ENCODE assay signal across 26 cellular contexts in genomic region chr4:182286035-182286434, GRCh38. TPM values are rescaled to one million over a fixed set of nuclear protein-coding genes. Genes with fewer than 3 reads are reported as not detected.
DNase-seq lines count a peak whose midpoint lies in the region; ATAC-seq and TF ChIP-seq lines count a peak whose summit lies in the region.
"Had no signal": no experiment of that assay in that cellular context is flagged by ENCODE, and none has a peak within 500 bp of the region (broad histone marks: within the 10 kb centered on the region; RNA-seq: fewer than 3 reads in every experiment).

No MANE protein-coding gene starts in this region.

- H3K9me3 Mint-ChIP-seq in H9, result no peaks in the 10 kb centered on the region
- H3K9me3 Mint-ChIP-seq in activated CD4-positive, alpha-beta T cell treated with anti-CD3 and anti-CD28 coated beads, Interleukin-2, amount 10 ng/mL, durations not matched to agents 24 days and 14 days, result peaks cover 4% of the 10 kb centered on the region
- H3K9me3 Mint-ChIP-seq: activated naive CD8-positive, alpha-beta T cell treated with anti-CD3 and anti-CD28 coated beads, Interleukin-2, amount 50 U/mL, for 24 hours; nephron had no signal

- peak; percentile 53; the same call in 2 of the 3 replicates for ATAC-seq in SK-N-SH treated with all-trans-retinoic acid at 6 μM for 48 hours
- no peak for ATAC-seq in GM18867 (IDR thresholded peaks at IDR 0.05; ENCODE audit: unreplicated experiment)
- ATAC-seq: activated naive CD8-positive, alpha-beta T cell treated with anti-CD3 and anti-CD28 coated beads, Interleukin-2, amount 50 U/mL, for 24 hours; gastroesophageal sphincter; left cardiac atrium had no signal

- WGBS in H9 (ENCODE audit: extremely low coverage, insufficient read length, low lambda C conversion rate), result no CpG with 5 or more reads among the region's 3 CpGs

- H3K4ac ChIP-seq in H9 (ENCODE audit: low read depth, low read length), result no peak overlapping the region

- no peaks in the 10 kb centered on the region for H3K79me1 ChIP-seq in H9 (ENCODE audit: insufficient read depth, low read depth, low read length, poor library complexity, severe bottlenecking)

- H2BK5ac ChIP-seq in H9 (ENCODE audit: insufficient read length, low read length), result no peak overlapping the region

- H2BK12ac ChIP-seq in H9 (ENCODE audit: insufficient read length, low read depth, low read length), result no peak overlapping the region

- no peak overlapping the region for H4K5ac ChIP-seq in H9 (ENCODE audit: insufficient read length, low read depth, low read length)

- no peak overlapping the region for H3K27ac ChIP-seq in H9 (ENCODE audit: insufficient read length, low read depth, low read length)
- H3K27ac ChIP-seq: gastroesophageal sphincter, SJSA1, skin epidermis, tibial nerve, WERI-Rb-1 had no signal

- no peaks in the 10 kb centered on the region for H3K4me1 ChIP-seq in H9 (ENCODE audit: insufficient read depth, low read length)
- H3K4me1 ChIP-seq: gastroesophageal sphincter, SJSA1, tibial nerve had no signal

- no peaks in the 10 kb centered on the region for H3K79me2 ChIP-seq in H9 (ENCODE audit: insufficient read depth, low read length)

- H3K23me2 ChIP-seq in H9 (ENCODE audit: insufficient read length, low read depth, low read length, poor library complexity, severe bottlenecking), result no peaks in the 10 kb centered on the region

- no peak overlapping the region for H2AK5ac ChIP-seq in H9 (ENCODE audit: insufficient read length, low read length)

- POLR2A ChIA-PET in HEK293T (lab: Yijun Ruan, JAX), result no interaction called here

- H2AFZ ChIP-seq in H9 (ENCODE audit: low read length), result no peak overlapping the region

- DNase-seq in H9 (no peak), iris pigment epithelial cell (ENCODE audit: low read depth) (peak; percentile 36), SHP77 (lab: John Stamatoyannopoulos, UW) (no peak), HEK293T (ENCODE audit: extremely low spot score) (no peak)
- DNase-seq in activated CD4-positive, alpha-beta T cell treated with anti-CD3 and anti-CD28 coated beads, Interleukin-2, amount 10 ng/mL, durations not matched to agents 24 days and 14 days, result no peak
- DNase-seq: activated CD4-positive, alpha-beta T cell treated with anti-CD3 and anti-CD28 coated beads, Interleukin-2, amount 50 U/mL, for 48 hours; activated effector memory CD4-positive, alpha-beta T cell treated with anti-CD3 and anti-CD28 coated beads, Interleukin-2, amount 50 U/mL, for 16 hours; activated naive CD8-positive, alpha-beta T cell treated with anti-CD3 and anti-CD28 coated beads, Interleukin-2, amount 50 U/mL, for 24 hours; DMS79 treated with DMSO at 0.1 percent for 48 hours; erythroblast; left cardiac atrium; MG63; NCI-H1436 treated with DMSO at 0.1 percent for 48 hours; OCI-M1; T-helper 2 cell; WERI-Rb-1 had no signal

- no peak overlapping the region for H3K23ac ChIP-seq in H9 (ENCODE audit: insufficient read length, low read depth, low read length)

- intact Hi-C loops in activated CD4-positive, alpha-beta T cell treated with anti-CD3 and anti-CD28 coated beads, Interleukin-2, amount 10 ng/mL, durations not matched to agents 24 days and 14 days (cut with micrococcal nuclease), result no loop called here

- no peak for TF ChIP-seq CTCF in H9 (conservative IDR thresholded peaks at IDR 0.05)

- no peaks in the 10 kb centered on the region for H3K27me3 ChIP-seq in H9 (ENCODE audit: insufficient read depth, low read length)
- H3K27me3 ChIP-seq: gastroesophageal sphincter, MG63, SJSA1, tibial nerve had no signal

- no peaks in the 10 kb centered on the region for H4K20me1 ChIP-seq in H9 (ENCODE audit: control insufficient read depth, insufficient read depth, insufficient read length)

- no peaks in the 10 kb centered on the region for H3K9me3 ChIP-seq in H9 (ENCODE audit: control insufficient read depth, low read depth, low read length)
- H3K9me3 ChIP-seq: gastroesophageal sphincter, MG63, SJSA1, tibial nerve had no signal

- H3K27me3 Mint-ChIP-seq in H9 (ENCODE audit: low read depth), result no peaks in the 10 kb centered on the region
- no peaks in the 10 kb centered on the region for H3K27me3 Mint-ChIP-seq in activated CD4-positive, alpha-beta T cell treated with anti-CD3 and anti-CD28 coated beads, Interleukin-2, amount 10 ng/mL, durations not matched to agents 24 days and 14 days
- H3K27me3 Mint-ChIP-seq: activated naive CD8-positive, alpha-beta T cell treated with anti-CD3 and anti-CD28 coated beads, Interleukin-2, amount 50 U/mL, for 24 hours; B cell; stimulated activated naive CD8-positive, alpha-beta T cell treated with anti-CD3 and anti-CD28 coated beads, Interleukin-15, Interleukin-2, amounts not matched to agents 100 ng/mL and 50 ng/mL, for 24 hours had no signal

- H3K14ac ChIP-seq in H9 (ENCODE audit: insufficient read depth, low read length), result no peak overlapping the region

- H3K9ac ChIP-seq in H9 (ENCODE audit: extremely low read depth, insufficient read length, low read length), result no peak overlapping the region

- H3K27ac Mint-ChIP-seq in H9, result peak overlapping the region in 2 of 3 experiments; percentile 1 to 15; a peak in 2 of 7 replicates
- no peak overlapping the region for H3K27ac Mint-ChIP-seq in activated CD4-positive, alpha-beta T cell treated with anti-CD3 and anti-CD28 coated beads, Interleukin-2, amount 10 ng/mL, durations not matched to agents 24 days and 14 days
- H3K27ac Mint-ChIP-seq: activated naive CD8-positive, alpha-beta T cell treated with anti-CD3 and anti-CD28 coated beads, Interleukin-2, amount 50 U/mL, for 24 hours; B cell; nephron; progenitor cell of endocrine pancreas; stimulated activated naive CD8-positive, alpha-beta T cell treated with anti-CD3 and anti-CD28 coated beads, Interleukin-15, Interleukin-2, amounts not matched to agents 100 ng/mL and 50 ng/mL, for 24 hours had no signal

- H4K8ac ChIP-seq in H9 (replicated peaks; ENCODE audit: insufficient read length, low read depth, low read length), result no peak overlapping the region

- CTCF ChIA-PET in HEK293T (lab: Yijun Ruan, JAX), result interaction anchor here (0.6 to 1.2 kb wide), 3 partner anchors 22 to 520 kb away, joined by 3 to 6 read pairs (median 4); no protein-coding TSS in a partner anchor

- H2BK15ac ChIP-seq in H9 (ENCODE audit: low read depth, low read length), result no peak overlapping the region

- no peak overlapping the region for H3K4me2 ChIP-seq in H9 (ENCODE audit: insufficient read depth, insufficient read length, low read length)

- H2BK20ac ChIP-seq in H9 (ENCODE audit: low read depth, low read length, poor library complexity, severe bottlenecking), result no peak overlapping the region

- peaks cover 0 to 5% of the 10 kb centered on the region in 2 experiments; a peak in 3 of 4 replicates for H3K4me1 Mint-ChIP-seq in H9
- no peaks in the 10 kb centered on the region for H3K4me1 Mint-ChIP-seq in activated CD4-positive, alpha-beta T cell treated with anti-CD3 and anti-CD28 coated beads, Interleukin-2, amount 10 ng/mL, durations not matched to agents 24 days and 14 days
- H3K4me1 Mint-ChIP-seq: activated naive CD8-positive, alpha-beta T cell treated with anti-CD3 and anti-CD28 coated beads, Interleukin-2, amount 50 U/mL, for 24 hours; B cell; nephron had no signal

- no peak overlapping the region for H3K56ac ChIP-seq in H9 (ENCODE audit: insufficient read length, low read depth, low read length)

- H4K91ac ChIP-seq in H9 (ENCODE audit: insufficient read length, low read depth, low read length), result no peak overlapping the region

- no peak overlapping the region for H3K4me3 Mint-ChIP-seq in H9
- no peak overlapping the region for H3K4me3 Mint-ChIP-seq in activated CD4-positive, alpha-beta T cell treated with anti-CD3 and anti-CD28 coated beads, Interleukin-2, amount 10 ng/mL, durations not matched to agents 24 days and 14 days
- H3K4me3 Mint-ChIP-seq: activated naive CD8-positive, alpha-beta T cell treated with anti-CD3 and anti-CD28 coated beads, Interleukin-2, amount 50 U/mL, for 24 hours; B cell; nephron; stimulated activated naive CD8-positive, alpha-beta T cell treated with anti-CD3 and anti-CD28 coated beads, Interleukin-15, Interleukin-2, amounts not matched to agents 100 ng/mL and 50 ng/mL, for 24 hours had no signal

- H2BK120ac ChIP-seq in H9 (ENCODE audit: low read depth, low read length, poor library complexity, severe bottlenecking), result no peak overlapping the region

- H3T11ph ChIP-seq in H9 (ENCODE audit: low read length), result no peak overlapping the region

- no peak overlapping the region for H3K18ac ChIP-seq in H9 (ENCODE audit: insufficient read length, low read depth, low read length)

- H3K36me3 Mint-ChIP-seq in H9 (ENCODE audit: insufficient read depth in 1 of 3, low read depth in 3 of 3), result peaks cover 0 to 2% (median 0%) of the 10 kb centered on the region in 3 experiments; a peak in 2 of 7 replicates
- no peaks in the 10 kb centered on the region for H3K36me3 Mint-ChIP-seq in activated CD4-positive, alpha-beta T cell treated with anti-CD3 and anti-CD28 coated beads, Interleukin-2, amount 10 ng/mL, durations not matched to agents 24 days and 14 days (ENCODE audit: low read depth)

TF ChIP-seq in SK-N-SH treated with all-trans-retinoic acid at 6 μM for 48 hours, 23 proteins besides CTCF, POLR2A, EP300 and RAD21 (continues in another document):
- TF ChIP-seq BACH2 (CRISPR knock-in tag; IDR thresholded peaks at IDR 0.05; ENCODE audit: borderline replicate concordance) (no peak), TCF4 (CRISPR knock-in tag; IDR thresholded peaks at IDR 0.05; ENCODE audit: borderline replicate concordance) (no peak), ZFP30 (CRISPR knock-in tag; IDR thresholded peaks at IDR 0.05) (no peak), ZNF70 (CRISPR knock-in tag; IDR thresholded peaks at IDR 0.05) (no peak), PPARA (CRISPR knock-in tag; IDR thresholded peaks at IDR 0.05; ENCODE audit: borderline replicate concordance) (no peak), ESRRG (CRISPR knock-in tag; IDR thresholded peaks at IDR 0.05) (no peak)

TF ChIP-seq in HEK293T, 16 proteins besides CTCF, POLR2A, EP300 and RAD21 (continues in another document):
- TF ChIP-seq FOXK2 (IDR thresholded peaks at IDR 0.05) (no peak), L3MBTL2 (conservative IDR thresholded peaks at IDR 0.05) (no peak), ARNT (IDR thresholded peaks at IDR 0.05) (no peak), SUZ12 (IDR thresholded peaks at IDR 0.05) (no peak), ZNF384 (IDR thresholded peaks at IDR 0.05) (no peak), NFRKB (IDR thresholded peaks at IDR 0.05) (no peak), CTBP1 (IDR thresholded peaks at IDR 0.05; ENCODE audit: borderline replicate concordance) (no peak)
- TF ChIP-seq, protein P1, sequence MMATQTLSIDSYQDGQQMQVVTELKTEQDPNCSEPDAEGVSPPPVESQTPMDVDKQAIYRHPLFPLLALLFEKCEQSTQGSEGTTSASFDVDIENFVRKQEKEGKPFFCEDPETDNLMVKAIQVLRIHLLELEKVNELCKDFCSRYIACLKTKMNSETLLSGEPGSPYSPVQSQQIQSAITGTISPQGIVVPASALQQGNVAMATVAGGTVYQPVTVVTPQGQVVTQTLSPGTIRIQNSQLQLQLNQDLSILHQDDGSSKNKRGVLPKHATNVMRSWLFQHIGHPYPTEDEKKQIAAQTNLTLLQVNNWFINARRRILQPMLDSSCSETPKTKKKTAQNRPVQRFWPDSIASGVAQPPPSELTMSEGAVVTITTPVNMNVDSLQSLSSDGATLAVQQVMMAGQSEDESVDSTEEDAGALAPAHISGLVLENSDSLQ (IDR thresholded peaks at IDR 0.05), result no peak

RNA-seq across cellular contexts. Expression of gene TENM3, which starts 42.8 kb away (rescaled TPM):
- 49.1 and 49.6 TPM in 2 replicates for total RNA-seq in H9 (2021)
- not detected in 2 replicates for total RNA-seq in activated CD4-positive, alpha-beta T cell treated with anti-CD3 and anti-CD28 coated beads, Interleukin-2, amount 10 ng/mL, durations not matched to agents 24 days and 14 days
- total RNA-seq: B cell had no signal

Comparison
In these comparisons a context has a peak if more than half of its experiments do, and no peak if none do; other contexts are left out.
1. RNA of gene TENM3, which starts 42.8 kb away (total RNA-seq): 49.1 to 49.6 TPM in H9; not detected in activated CD4-positive, alpha-beta T cell treated with anti-CD3 and anti-CD28 coated beads, Interleukin-2, amount 10 ng/mL, durations not matched to agents 24 days and 14 days; every median in the first group is over 10 times any median in the second.